Comparison of ENCODE assay signal across 8 cellular contexts in genomic region chr18:6885992-6886823, GRCh38.
DNase-seq lines count a peak whose midpoint lies in the region; ATAC-seq, FAIRE-seq and TF ChIP-seq lines count a peak whose summit lies in the region.

No MANE protein-coding gene starts in this region.

- H3K27ac ChIP-seq in keratinocyte (ENCODE audit: control insufficient read depth, insufficient read depth, low read length) (no peak overlapping the region), tibial artery (no peak overlapping the region)

- H3K27me3 ChIP-seq in bronchial epithelial cell (ENCODE audit: control insufficient read depth, insufficient read depth, low read length) (no peaks in the 10 kb centered on the region), keratinocyte (ENCODE audit: control insufficient read depth, extremely low read depth, insufficient read depth, low read length) (peaks cover 3% of the 10 kb centered on the region), tibial artery (no peaks in the 10 kb centered on the region)

- POLR2A ChIA-PET in HEK293T (lab: Yijun Ruan, JAX) = no interaction called here

- DNase-seq in Caki2 (ENCODE audit: low read depth) (peak; percentile 25), HEK293T (ENCODE audit: extremely low spot score) (peak; percentile 48), NCI-H748 (lab: John Stamatoyannopoulos, UW; ENCODE audit: unreplicated experiment) (peak; percentile 68), bronchial epithelial cell (ENCODE audit: low read depth) (peak; percentile 40), keratinocyte (ENCODE audit: low read depth, low spot score) (no peak), tibial artery (no peak)

- no peak overlapping the region for H3K4me2 ChIP-seq in keratinocyte (ENCODE audit: control insufficient read depth, extremely low read depth, insufficient read depth, low read depth, low read length)

- H3K9me3 ChIP-seq in keratinocyte (ENCODE audit: control insufficient read depth, low read depth, low read length) (no peaks in the 10 kb centered on the region), tibial artery (no peaks in the 10 kb centered on the region)

- no peak overlapping the region for H3K9ac ChIP-seq in keratinocyte (ENCODE audit: control insufficient read depth, extremely low read depth, insufficient read depth, low read length)

- H3K9me1 ChIP-seq in keratinocyte (ENCODE audit: control insufficient read depth, extremely low read depth, insufficient read depth, low read length) = no peaks in the 10 kb centered on the region

- no peaks in the 10 kb centered on the region for H4K20me1 ChIP-seq in keratinocyte (ENCODE audit: control insufficient read depth, extremely low read depth, insufficient read depth, low read length)

- intact Hi-C loops in tibial artery (cut with DNase I; ENCODE audit: low total_unique reads) = loop anchor here (10.0 kb wide), 1 partner anchor 341 kb away; no protein-coding TSS in a partner anchor

- no peak for ATAC-seq in activated CD4-positive, CD25-positive, alpha-beta regulatory T cell treated with anti-CD3 and anti-CD28 coated beads, Interleukin-2, amount 50 U/mL, for 24 hours
- ATAC-seq in GM19023 (IDR thresholded peaks at IDR 0.05; ENCODE audit: unreplicated experiment) = no peak

- no peak overlapping the region for H2AFZ ChIP-seq in keratinocyte (ENCODE audit: control insufficient read depth, low read length)

- TF ChIP-seq CTCF in bronchial epithelial cell (IDR thresholded peaks at IDR 0.05; ENCODE audit: insufficient read depth, low read length, severe bottlenecking) = peak; percentile 58
- TF ChIP-seq CTCF in keratinocyte (optimal IDR thresholded peaks at IDR 0.05 in 1 of 3, IDR thresholded peaks at IDR 0.05 in 1 of 3, conservative IDR thresholded peaks at IDR 0.05 in 1 of 3; ENCODE audit: extremely low read depth in 1 of 3, insufficient read depth in 2 of 3, low read length in 3 of 3) = peak; percentile 62 to 65 (median 63)
- TF ChIP-seq CTCF in tibial artery (IDR thresholded peaks at IDR 0.05) = peak; percentile 60 to 62

- no peak overlapping the region for H3K4me3 ChIP-seq in bronchial epithelial cell (ENCODE audit: low read depth, low read length)
- H3K4me3 ChIP-seq in keratinocyte (ENCODE audit: control insufficient read depth in 2 of 3, extremely low read depth in 1 of 3, insufficient read depth in 2 of 3, low read depth in 1 of 3, low read length in 3 of 3) = no peak overlapping the region
- H3K4me3 ChIP-seq in tibial artery = no peak overlapping the region

- in situ Hi-C loops in Caki2 (cut with HindIII; ENCODE audit: low pct_unique_long_range_greater_than_20kb, low sequenced_read_pairs) = loop anchor here (25.0 kb wide), 1 partner anchor 349 kb away; no protein-coding TSS in a partner anchor

- no peaks in the 10 kb centered on the region for H3K79me2 ChIP-seq in keratinocyte (ENCODE audit: control insufficient read depth, insufficient read depth, low read length)

- FAIRE-seq in bronchial epithelial cell (lab: Jason Lieb, UNC) = no peak
- peak; percentile 74 for FAIRE-seq in keratinocyte (lab: Jason Lieb, UNC)

- dilution Hi-C loops in keratinocyte (cut with MboI; ENCODE audit: extremely low pct_ligation_motif_present, low sequenced_read_pairs) = no loop called here

- CTCF ChIA-PET in HEK293T (lab: Yijun Ruan, JAX) = interaction anchor here (0.8 to 2.1 kb wide), 5 partner anchors 20 to 343 kb away, joined by 3 to 14 read pairs (median 3); no protein-coding TSS in a partner anchor

- H3K36me3 ChIP-seq in bronchial epithelial cell (ENCODE audit: control insufficient read depth, insufficient read depth, low read length) (no peaks in the 10 kb centered on the region), keratinocyte (ENCODE audit: control insufficient read depth in 2 of 2, extremely low read depth in 1 of 2, insufficient read depth in 2 of 2, low read length in 2 of 2) (no peaks in the 10 kb centered on the region), tibial artery (no peaks in the 10 kb centered on the region)

- no peaks in the 10 kb centered on the region for H3K4me1 ChIP-seq in keratinocyte (ENCODE audit: control insufficient read depth, extremely low read depth, insufficient read depth, low read length)
- H3K4me1 ChIP-seq in tibial artery = no peaks in the 10 kb centered on the region

TF ChIP-seq in HEK293T, 16 proteins besides CTCF, POLR2A, EP300 and RAD21:
- no peak for TF ChIP-seq CTBP1 (IDR thresholded peaks at IDR 0.05; ENCODE audit: borderline replicate concordance)

Comparison
In these comparisons a context has a peak if more than half of its experiments do, and no peak if none do; other contexts are left out.
1. DNase-seq: peak in Caki2 (single experiment), HEK293T (single experiment), NCI-H748 (single experiment) and bronchial epithelial cell (single experiment); none in keratinocyte (single experiment) and tibial artery (0 of 2).
2. Peak in every context shown above with its lines, with median percentiles within 50 percentile points of each other: CTCF ChIP-seq.